29 cellular contexts compared by ENCODE assay signal in genomic region chr14:87084908-87085307, GRCh38.
"Had no signal": no experiment of that assay in that cellular context is flagged by ENCODE, and none has a peak within 500 bp of the region (broad histone marks: within the 10 kb centered on the region; RNA-seq: fewer than 3 reads in every experiment).

No MANE protein-coding gene starts in this region.

- H3K27ac ChIP-seq: heart right ventricle, hepatocyte, lower lobe of right lung, neural progenitor cell, neutrophil, right atrium auricular region, right lobe of liver, stomach, testis, thyroid gland, transverse colon, upper lobe of left lung, vagina had no signal

- H3K4me3 Mint-ChIP-seq: mesothelial cell of epicardium; naive B cell; natural killer cell; nephron progenitor cell; neural progenitor cell; stimulated activated naive B cell treated with anti-CD40 and anti-IgM and Interleukin-4, amounts not matched to agents 10 μg/mL and 1 μg/mL and 100 μg/mL, for 72 hours had no signal

- H3K36me3 Mint-ChIP-seq: mesothelial cell of epicardium; naive B cell; natural killer cell; neural progenitor cell; stimulated activated naive B cell treated with anti-CD40 and anti-IgM and Interleukin-4, amounts not matched to agents 10 μg/mL and 1 μg/mL and 100 μg/mL, for 72 hours had no signal

- H3K4me1 ChIP-seq: heart right ventricle, lower lobe of right lung, neural progenitor cell, right atrium auricular region, right lobe of liver, stomach, testis, thyroid gland, transverse colon, upper lobe of left lung, vagina had no signal

- H3K4me1 Mint-ChIP-seq: naive B cell; natural killer cell; neural progenitor cell; stimulated activated naive B cell treated with anti-CD40 and anti-IgM and Interleukin-4, amounts not matched to agents 10 μg/mL and 1 μg/mL and 100 μg/mL, for 72 hours had no signal

- H3K27ac Mint-ChIP-seq: mesothelial cell of epicardium; naive B cell; natural killer cell; nephron progenitor cell; neural progenitor cell; progenitor cell of endocrine pancreas; stimulated activated naive B cell treated with anti-CD40 and anti-IgM and Interleukin-4, amounts not matched to agents 10 μg/mL and 1 μg/mL and 100 μg/mL, for 72 hours had no signal

- H2AFZ ChIP-seq: hepatocyte, neural progenitor cell had no signal

- H3K79me2 ChIP-seq: hepatocyte had no signal

- H3K9me3 ChIP-seq: lower lobe of right lung, neutrophil, right atrium auricular region, right lobe of liver, stomach, testis, thyroid gland, transverse colon, upper lobe of left lung, vagina had no signal

- H3K27me3 ChIP-seq: heart right ventricle, hepatocyte, neural progenitor cell, neutrophil, right atrium auricular region, right lobe of liver, stomach, testis, thyroid gland, transverse colon, upper lobe of left lung, vagina had no signal

- H3K27me3 Mint-ChIP-seq: naive B cell; progenitor cell of endocrine pancreas; stimulated activated naive B cell treated with anti-CD40 and anti-IgM and Interleukin-4, amounts not matched to agents 10 μg/mL and 1 μg/mL and 100 μg/mL, for 72 hours had no signal

- DNase-seq: heart right ventricle; islet precursor cell; left ventricle myocardium superior; lower lobe of right lung; mammary epithelial cell; mesendoderm; naive B cell; natural killer cell; nephron progenitor cell; occipital lobe; right lobe of liver; stimulated activated CD4-positive, alpha-beta T cell treated with anti-CD3 and anti-CD28 coated beads, Interleukin-15, amount 100 ng/mL, for 24 hours; stimulated activated CD4-positive, alpha-beta T cell treated with anti-CD3 and anti-CD28 coated beads, Interleukin-2, amount 100 ng/mL, for 24 hours; stimulated activated CD4-positive, alpha-beta T cell treated with anti-CD3 and anti-CD28 coated beads, Interleukin-4, amount 100 ng/mL, for 1 hour; stimulated activated naive B cell treated with anti-CD40 and anti-IgM and Interleukin-4, amounts not matched to agents 10 μg/mL and 1 μg/mL and 100 μg/mL, for 72 hours; stimulated activated naive CD8-positive, alpha-beta T cell treated with anti-CD3 and anti-CD28 coated beads, Interleukin-15, Interleukin-2, amounts not matched to agents 100 U/mL and 50 U/mL, for 24 hours; stomach; testis; thyroid gland; transverse colon; upper lobe of left lung had no signal

- H3K4me3 ChIP-seq: heart right ventricle, hepatocyte, lower lobe of right lung, neural progenitor cell, right atrium auricular region, right lobe of liver, smooth muscle cell, stomach, testis, thyroid gland, transverse colon, upper lobe of left lung, vagina had no signal

- H3K4me2 ChIP-seq: hepatocyte, neural progenitor cell, smooth muscle cell had no signal

- ATAC-seq: heart right ventricle; left ventricle myocardium superior; lower lobe of right lung; natural killer cell; right lobe of liver; stimulated activated naive B cell treated with anti-CD40 and anti-IgM and Interleukin-4, amounts not matched to agents 10 μg/mL and 1 μg/mL and 100 μg/mL, for 72 hours; stimulated activated naive CD8-positive, alpha-beta T cell treated with anti-CD3 and anti-CD28 coated beads, Interleukin-15, Interleukin-2, amounts not matched to agents 100 U/mL and 50 U/mL, for 24 hours had no signal

- H3K9ac ChIP-seq: neural progenitor cell had no signal

- H3K36me3 ChIP-seq: heart right ventricle, lower lobe of right lung, neural progenitor cell, neutrophil, right atrium auricular region, right lobe of liver, stomach, thyroid gland, transverse colon, upper lobe of left lung, vagina had no signal
